8 cellular contexts compared by ENCODE assay signal in the genomic region with DNA sequence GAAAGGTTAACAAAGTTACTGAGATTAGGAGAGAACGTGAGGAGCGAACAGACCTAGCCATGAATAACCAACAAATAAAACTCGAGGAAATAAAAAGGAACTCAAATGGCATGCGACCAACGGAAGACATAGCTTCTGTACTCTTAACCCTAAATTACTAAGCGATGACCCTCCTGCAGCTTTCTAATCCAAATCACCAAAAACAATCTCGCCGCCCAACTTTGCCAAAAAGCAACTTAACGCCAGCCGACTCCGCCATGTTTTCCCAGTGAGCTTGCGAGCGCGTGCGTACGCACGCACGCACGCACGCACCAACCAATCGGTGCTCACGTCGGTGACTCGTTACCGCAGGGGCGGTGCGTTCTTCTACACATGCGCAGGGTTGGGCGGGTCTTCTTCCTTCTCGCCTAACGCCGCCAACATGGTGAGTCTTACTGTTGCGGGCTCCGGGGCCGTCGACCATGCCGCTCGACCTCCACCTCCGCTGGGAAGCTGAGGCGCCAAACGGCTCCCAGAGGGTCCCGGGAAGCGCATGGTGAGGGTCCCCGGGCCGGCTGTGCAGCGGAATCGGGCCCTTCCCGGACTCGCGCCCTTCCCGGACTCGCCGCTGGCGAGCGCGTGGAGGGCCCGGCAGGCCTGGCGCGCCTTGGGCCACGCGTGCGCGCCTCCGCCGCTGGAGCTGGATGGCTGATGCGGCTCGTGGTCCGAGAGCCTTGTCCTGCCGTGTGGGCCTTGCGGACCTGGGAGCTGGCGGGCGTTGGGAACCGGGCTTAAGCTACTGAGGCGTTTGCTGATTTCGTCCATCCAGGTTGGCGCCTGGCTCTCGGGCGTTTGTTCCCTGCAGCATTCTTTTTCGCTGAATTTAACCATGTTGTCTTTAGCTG. TPM values are rescaled to one million over a fixed set of nuclear protein-coding genes. Genes with fewer than 3 reads are reported as not detected.
DNase-seq lines count a peak whose midpoint lies in the region; ATAC-seq and TF ChIP-seq lines count a peak whose summit lies in the region.

A gene (plus strand): TSS at position 400 of the 884 bp plus-strand sequence. CDS start 133 bp downstream, at position 533.

- peak within 1 kb of the TSS; percentile 90 for H3K27ac Mint-ChIP-seq in activated naive CD8-positive, alpha-beta T cell treated with anti-CD3 and anti-CD28 coated beads for 36 hours
- peak within 1 kb of the TSS; percentile 88 for H3K27ac Mint-ChIP-seq in glutamatergic neuron (ENCODE audit: unreplicated experiment)

- H2AFZ ChIP-seq in osteoblast (ENCODE audit: low read length): peak within 1 kb of the TSS; percentile 82

- H3K4me2 ChIP-seq in osteoblast (ENCODE audit: insufficient read depth, low read length): peak within 1 kb of the TSS; percentile 84

- H3K4me3 ChIP-seq in GM06990 (replicated peaks; ENCODE audit: low read depth, low read length): peak within 1 kb of the TSS; percentile 94
- peak within 1 kb of the TSS; percentile 97 for H3K4me3 ChIP-seq in osteoblast (ENCODE audit: insufficient read depth, low read length)
- peak within 1 kb of the TSS; percentile 95 for H3K4me3 ChIP-seq in thoracic aorta

- TF ChIP-seq CTCF in GM06990 (IDR thresholded peaks at IDR 0.05; ENCODE audit: insufficient read depth, low read length, poor library complexity, severe bottlenecking) (no peak), glutamatergic neuron (IDR thresholded peaks at IDR 0.05; ENCODE audit: partially characterized antibody, unreplicated experiment) (no peak), osteoblast (IDR thresholded peaks at IDR 0.05; ENCODE audit: extremely low read depth, low read depth, low read length) (no peak), thoracic aorta (IDR thresholded peaks at IDR 0.05) (no peak)

- H3K9me3 ChIP-seq in osteoblast (ENCODE audit: low read depth, low read length): no peaks in the 10 kb centered on the region
- no peaks in the 10 kb centered on the region for H3K9me3 ChIP-seq in thoracic aorta

- H3K79me2 ChIP-seq in osteoblast (ENCODE audit: insufficient read depth, low read length): peaks cover 26% of the 10 kb centered on the region

- peaks cover 43% of the 10 kb centered on the region for H3K4me1 Mint-ChIP-seq in activated naive CD8-positive, alpha-beta T cell treated with anti-CD3 and anti-CD28 coated beads for 36 hours
- peaks cover 12% of the 10 kb centered on the region for H3K4me1 Mint-ChIP-seq in glutamatergic neuron (ENCODE audit: low read depth, unreplicated experiment)

- peak within 1 kb of the TSS; percentile 93 for H3K4me3 Mint-ChIP-seq in activated naive CD8-positive, alpha-beta T cell treated with anti-CD3 and anti-CD28 coated beads for 36 hours
- H3K4me3 Mint-ChIP-seq in glutamatergic neuron (ENCODE audit: unreplicated experiment): peak within 1 kb of the TSS; percentile 96

- peaks cover 28% of the 10 kb centered on the region for H4K20me1 ChIP-seq in osteoblast (ENCODE audit: insufficient read depth, low read length)

- peaks cover 2% of the 10 kb centered on the region for H3K36me3 ChIP-seq in GM06990 (ENCODE audit: control insufficient read depth, insufficient read depth, low read length)
- H3K36me3 ChIP-seq in osteoblast (ENCODE audit: insufficient read depth, low read length): peaks cover 38% of the 10 kb centered on the region
- H3K36me3 ChIP-seq in thoracic aorta: peaks cover 25% of the 10 kb centered on the region

- peak; percentile 61 for ATAC-seq in HG02588 (IDR thresholded peaks at IDR 0.05; ENCODE audit: unreplicated experiment)
- ATAC-seq in thoracic aorta (ENCODE audit: insufficient number of reproducible peaks, low FRiP score, low read depth): peak; percentile 91

- H3K9me3 Mint-ChIP-seq in activated naive CD8-positive, alpha-beta T cell treated with anti-CD3 and anti-CD28 coated beads for 36 hours: no peaks in the 10 kb centered on the region
- peaks cover 8% of the 10 kb centered on the region for H3K9me3 Mint-ChIP-seq in glutamatergic neuron (ENCODE audit: unreplicated experiment)

- H3K27ac ChIP-seq in osteoblast (ENCODE audit: low read depth, low read length): peak within 1 kb of the TSS; percentile 82
- H3K27ac ChIP-seq in thoracic aorta: peak within 1 kb of the TSS; percentile 82 to 85

- no peaks in the 10 kb centered on the region for H3K27me3 Mint-ChIP-seq in activated naive CD8-positive, alpha-beta T cell treated with anti-CD3 and anti-CD28 coated beads for 36 hours
- H3K27me3 Mint-ChIP-seq in glutamatergic neuron (ENCODE audit: unreplicated experiment): peaks cover 10% of the 10 kb centered on the region

- DNase-seq in GM06990 (ENCODE audit: extremely low read depth, insufficient read length) (peak; percentile 91), NCI-H1092 (lab: John Stamatoyannopoulos, UW) (peak; percentile 91), SKM-1 treated with dmso at 0.1 percent for 144 hours (lab: John Stamatoyannopoulos, UW; ENCODE audit: unreplicated experiment) (peak; percentile 92), glutamatergic neuron (peak; percentile 94), osteoblast (ENCODE audit: insufficient read length, low spot score, missing footprints) (peak; percentile 97), thoracic aorta (ENCODE audit: low spot score) (peak; percentile 86)
- peak; percentile 91 for DNase-seq in activated naive CD8-positive, alpha-beta T cell treated with anti-CD3 and anti-CD28 coated beads for 36 hours

- H3K4me1 ChIP-seq in osteoblast (ENCODE audit: insufficient read depth, low read length): peaks cover 25% of the 10 kb centered on the region
- H3K4me1 ChIP-seq in thoracic aorta (ENCODE audit: control insufficient read depth in 1 of 2, low read depth in 2 of 2): peaks cover 19 to 39% of the 10 kb centered on the region in 2 donors

- H3K27me3 ChIP-seq in GM06990 (replicated peaks; ENCODE audit: control insufficient read depth, insufficient read depth, low read length) (no peaks in the 10 kb centered on the region), osteoblast (ENCODE audit: insufficient read depth, low read length) (no peaks in the 10 kb centered on the region), thoracic aorta (replicated peaks; ENCODE audit: insufficient read depth) (no peaks in the 10 kb centered on the region)

- peaks cover 50% of the 10 kb centered on the region for H3K36me3 Mint-ChIP-seq in activated naive CD8-positive, alpha-beta T cell treated with anti-CD3 and anti-CD28 coated beads for 36 hours
- H3K36me3 Mint-ChIP-seq in glutamatergic neuron (ENCODE audit: unreplicated experiment): peaks cover 5% of the 10 kb centered on the region

RNA-seq across cellular contexts. Expression of the gene that starts here (rescaled TPM):
- total RNA-seq in activated naive CD8-positive, alpha-beta T cell treated with anti-CD3 and anti-CD28 coated beads for 36 hours: 1,000 to 10,000 TPM; 3,153 to 3,196 TPM
- total RNA-seq in glutamatergic neuron (ENCODE audit: unreplicated experiment): 1,217 TPM
- total RNA-seq in osteoblast: 219 and 236 TPM in 2 replicates
- 100 to 1,000 TPM; 145 to 291 TPM for total RNA-seq in thoracic aorta

Comparison
In these comparisons a context has a peak if more than half of its experiments do, and no peak if none do; other contexts are left out.
1. Peak in every context shown above with its lines: DNase-seq, ATAC-seq, H3K4me3 ChIP-seq and H3K27ac ChIP-seq.